In the genomic region with DNA sequence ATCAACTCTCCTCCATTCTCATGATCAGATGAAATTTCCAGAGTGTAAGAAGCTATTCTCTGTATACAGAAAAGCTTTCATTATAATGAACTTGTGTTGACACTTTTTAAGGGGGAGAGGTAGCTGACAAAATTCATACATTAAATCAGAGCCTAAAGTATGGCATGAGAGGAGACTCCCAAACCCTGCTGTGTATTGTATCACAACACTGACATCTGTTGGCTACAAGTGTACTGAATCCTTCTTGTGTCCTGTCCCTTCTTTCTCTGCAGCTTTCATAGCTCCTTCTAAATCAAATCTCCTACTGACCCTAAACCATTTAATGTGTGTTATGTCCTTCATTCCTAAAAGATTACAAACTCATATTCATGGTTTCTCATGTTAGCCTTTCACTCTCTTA, we compare ENCODE assay signal across 1 cellular context.
A peak's percentile ranks its signal among the peaks of the same experiment; 100 is the strongest.
TF ChIP-seq lines count a peak whose summit lies in the region.

No MANE protein-coding gene starts in this region.

TF ChIP-seq in HepG2, 621 proteins besides CTCF, POLR2A, EP300 and RAD21 (continued from another document):
- TF ChIP-seq, protein P1, sequence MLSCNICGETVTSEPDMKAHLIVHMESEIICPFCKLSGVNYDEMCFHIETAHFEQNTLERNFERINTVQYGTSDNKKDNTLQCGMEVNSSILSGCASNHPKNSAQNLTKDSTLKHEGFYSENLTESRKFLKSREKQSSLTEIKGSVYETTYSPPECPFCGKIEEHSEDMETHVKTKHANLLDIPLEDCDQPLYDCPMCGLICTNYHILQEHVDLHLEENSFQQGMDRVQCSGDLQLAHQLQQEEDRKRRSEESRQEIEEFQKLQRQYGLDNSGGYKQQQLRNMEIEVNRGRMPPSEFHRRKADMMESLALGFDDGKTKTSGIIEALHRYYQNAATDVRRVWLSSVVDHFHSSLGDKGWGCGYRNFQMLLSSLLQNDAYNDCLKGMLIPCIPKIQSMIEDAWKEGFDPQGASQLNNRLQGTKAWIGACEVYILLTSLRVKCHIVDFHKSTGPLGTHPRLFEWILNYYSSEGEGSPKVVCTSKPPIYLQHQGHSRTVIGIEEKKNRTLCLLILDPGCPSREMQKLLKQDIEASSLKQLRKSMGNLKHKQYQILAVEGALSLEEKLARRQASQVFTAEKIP (CRISPR knock-in tag; IDR thresholded peaks at IDR 0.05; ENCODE audit: borderline replicate concordance) = no peak
- TF ChIP-seq NFKB2 (CRISPR knock-in tag; IDR thresholded peaks at IDR 0.05; ENCODE audit: borderline replicate concordance) (no peak), ZNF446 (CRISPR knock-in tag; IDR thresholded peaks at IDR 0.05) (no peak), SMC3 (IDR thresholded peaks at IDR 0.05; ENCODE audit: low read length) (peak; percentile 14; the same call in 1 of the 2 replicates), ZNF749 (CRISPR knock-in tag; IDR thresholded peaks at IDR 0.05; ENCODE audit: borderline replicate concordance) (no peak), SP4 (CRISPR knock-in tag; IDR thresholded peaks at IDR 0.05) (no peak), ZNF232 (CRISPR knock-in tag; IDR thresholded peaks at IDR 0.05; ENCODE audit: borderline replicate concordance) (no peak)
